ENCODE assay signal across 25 cellular contexts in the genomic region with DNA sequence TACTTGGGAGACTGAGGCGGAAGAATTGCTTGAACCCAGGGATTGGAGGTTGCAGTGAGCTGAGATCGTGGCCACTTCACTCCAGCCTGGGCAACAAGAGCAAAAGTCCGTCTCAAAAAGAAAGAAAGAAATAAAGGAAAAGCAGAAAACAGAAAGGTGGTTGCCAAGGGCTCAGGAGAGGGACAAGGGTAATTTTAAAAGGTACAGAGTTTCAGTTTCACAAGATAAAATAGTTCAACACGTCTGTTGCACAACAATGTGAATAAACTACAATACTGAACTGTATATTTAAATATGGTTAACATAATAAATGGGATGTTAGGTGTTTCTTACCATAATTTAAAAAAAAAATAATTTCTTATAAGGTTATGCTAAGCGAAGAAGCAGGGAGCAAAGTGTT.
"Had no signal": no experiment of that assay in that cellular context is flagged by ENCODE, and none has a peak within 500 bp of the region (broad histone marks: within the 10 kb centered on the region; RNA-seq: fewer than 3 reads in every experiment).

No MANE protein-coding gene starts in this region.

- DNase-seq: activated CD4-positive, alpha-beta T cell treated with anti-CD3 and anti-CD28 coated beads for 1 hour; activated CD4-positive, alpha-beta T cell treated with anti-CD3 and anti-CD28 coated beads, Interleukin-2, amount 10 ng/mL, durations not matched to agents 24 days and 14 days; activated CD4-positive, alpha-beta T cell treated with anti-CD3 and anti-CD28 coated beads, Interleukin-2, amount 50 U/mL, for 48 hours; activated CD4-positive, CD25-positive, alpha-beta regulatory T cell; activated CD8-positive, alpha-beta T cell treated with anti-CD3 and anti-CD28 coated beads, Interleukin-2, amount 10 ng/mL, durations not matched to agents 7 days and 5 days; activated gamma-delta T cell; activated naive CD4-positive, alpha-beta T cell treated with Interleukin-2 at 50 U/mL for 16 hours; adrenal gland; body of pancreas; MV-4-11; NCI-H1092; NCI-H1436 treated with DMSO at 0.1 percent for 48 hours; NCI-H1694 treated with DMSO at 0.1 percent for 48 hours; NCI-H2029; NCI-H510A; NCI-H526; NCI-H748 treated with DMSO at 0.1 percent for 48 hours; OCI-M1; Right ventricle myocardium superior; T1000; WERI-Rb-1 had no signal

- H3K27me3 Mint-ChIP-seq: activated CD4-positive, alpha-beta T cell treated with anti-CD3 and anti-CD28 coated beads, Interleukin-2, amount 10 ng/mL, durations not matched to agents 24 days and 14 days had no signal

- ATAC-seq: activated CD8-positive, alpha-beta T cell treated with anti-CD3 and anti-CD28 coated beads, Interleukin-2, amount 10 ng/mL, durations not matched to agents 7 days and 5 days; activated naive CD4-positive, alpha-beta T cell treated with anti-CD3 and anti-CD28 coated beads, Interleukin-2, amount 50 U/mL, for 72 hours; body of pancreas had no signal

- H3K27ac ChIP-seq: adrenal gland, body of pancreas, breast epithelium, WERI-Rb-1 had no signal

- H3K9me3 Mint-ChIP-seq: activated CD4-positive, alpha-beta T cell treated with anti-CD3 and anti-CD28 coated beads, Interleukin-2, amount 10 ng/mL, durations not matched to agents 24 days and 14 days; activated naive CD4-positive, alpha-beta T cell treated with anti-CD3 and anti-CD28 coated beads, Interleukin-2, amount 50 U/mL, for 72 hours; activated T-helper 2 cell treated with anti-CD3 and anti-CD28 coated beads, Interferon-gamma antibody, Interleukin-2, Interleukin-4, amounts not matched to agents 10 μg/mL and 5 μg/mL and 100 μg/mL, durations not matched to agents 14 hours and 24 hours and 36 hours had no signal

- H3K9me3 ChIP-seq: adrenal gland, body of pancreas, breast epithelium had no signal

- H3K4me1 ChIP-seq: adrenal gland, body of pancreas, breast epithelium had no signal

- H3K27ac Mint-ChIP-seq: activated CD4-positive, alpha-beta T cell treated with anti-CD3 and anti-CD28 coated beads, Interleukin-2, amount 10 ng/mL, durations not matched to agents 24 days and 14 days; activated CD8-positive, alpha-beta T cell treated with anti-CD3 and anti-CD28 coated beads, Interleukin-2, amount 10 ng/mL, durations not matched to agents 7 days and 5 days; activated naive CD4-positive, alpha-beta T cell treated with anti-CD3 and anti-CD28 coated beads, Interleukin-2, amount 50 U/mL, for 72 hours; activated T-helper 2 cell treated with anti-CD3 and anti-CD28 coated beads, Interferon-gamma antibody, Interleukin-2, Interleukin-4, amounts not matched to agents 10 μg/mL and 5 μg/mL and 100 μg/mL, durations not matched to agents 14 hours and 24 hours and 36 hours had no signal

- H3K27me3 ChIP-seq: adrenal gland, body of pancreas, breast epithelium had no signal

- H3K4me3 Mint-ChIP-seq: activated CD4-positive, alpha-beta T cell treated with anti-CD3 and anti-CD28 coated beads, Interleukin-2, amount 10 ng/mL, durations not matched to agents 24 days and 14 days; activated CD8-positive, alpha-beta T cell treated with anti-CD3 and anti-CD28 coated beads, Interleukin-2, amount 10 ng/mL, durations not matched to agents 7 days and 5 days had no signal

- H3K4me3 ChIP-seq: adrenal gland, body of pancreas, breast epithelium had no signal

- H3K4me1 Mint-ChIP-seq: activated CD4-positive, alpha-beta T cell treated with anti-CD3 and anti-CD28 coated beads, Interleukin-2, amount 10 ng/mL, durations not matched to agents 24 days and 14 days had no signal

- FAIRE-seq: astrocyte had no signal
